8 cellular contexts compared by ENCODE assay signal in genomic region chr17:77320046-77320445, GRCh38.
DNase-seq lines count a peak whose midpoint lies in the region; ATAC-seq and TF ChIP-seq lines count a peak whose summit lies in the region.

No MANE protein-coding gene starts in this region.

- peak overlapping the region; percentile 99 for H3K27ac Mint-ChIP-seq in osteocyte (ENCODE audit: unreplicated experiment)

- H3K4me3 ChIP-seq in NB4 (ENCODE audit: low read depth, low read length), result peak overlapping the region; percentile 87
- H3K4me3 ChIP-seq in duodenal mucosa (ENCODE audit: low read depth in 1 of 2, low read length in 2 of 2), result peak overlapping the region; percentile 76 to 86

- H3K4me1 Mint-ChIP-seq in osteocyte (ENCODE audit: unreplicated experiment), result peaks cover 86% of the 10 kb centered on the region

- peak overlapping the region; percentile 84 for H3K27ac ChIP-seq in duodenal mucosa (ENCODE audit: low read depth, low read length)

- TF ChIP-seq POLR2A in NB4 (IDR thresholded peaks at IDR 0.05; ENCODE audit: extremely low read depth, insufficient read length), result peak; percentile 13

- no peaks in the 10 kb centered on the region for H3K36me3 Mint-ChIP-seq in osteocyte (ENCODE audit: unreplicated experiment)

- H3K4me1 ChIP-seq in duodenal mucosa (ENCODE audit: control insufficient read depth in 1 of 2, insufficient read depth in 2 of 2, low read length in 2 of 2), result peaks cover 64% of the 10 kb centered on the region in 2 donors

- H3K9ac ChIP-seq in duodenal mucosa (ENCODE audit: low read depth in 1 of 2, low read length in 2 of 2), result peak overlapping the region; percentile 78 to 82

- H3K9me3 ChIP-seq in duodenal mucosa (ENCODE audit: control insufficient read depth in 1 of 2, low read length in 2 of 2), result no peaks in the 10 kb centered on the region

- TF ChIP-seq CTCF in NB4 (IDR thresholded peaks at IDR 0.05; ENCODE audit: low read depth, low read length) (no peak), osteocyte (IDR thresholded peaks at IDR 0.05) (no peak)

- no peaks in the 10 kb centered on the region for H3K9me3 Mint-ChIP-seq in osteocyte (ENCODE audit: unreplicated experiment)

- peak overlapping the region; percentile 80 for H3K4me3 Mint-ChIP-seq in osteocyte (ENCODE audit: unreplicated experiment)

- ATAC-seq in activated CD4-positive, CD25-positive, alpha-beta regulatory T cell treated with anti-CD3 and anti-CD28 coated beads, Interleukin-2, amount 50 U/mL, for 24 hours, result no peak

- no peaks in the 10 kb centered on the region for H3K27me3 ChIP-seq in duodenal mucosa (ENCODE audit: control insufficient read depth in 1 of 2, insufficient read depth in 2 of 2, low read length in 2 of 2)

- H3K27me3 Mint-ChIP-seq in osteocyte (ENCODE audit: unreplicated experiment), result no peaks in the 10 kb centered on the region

- H3K36me3 ChIP-seq in duodenal mucosa (ENCODE audit: control insufficient read depth in 1 of 2, insufficient read depth in 2 of 2, low read length in 2 of 2), result no peaks in the 10 kb centered on the region

- DNase-seq in COLO829 (ENCODE audit: low spot score), result peak; percentile 47
- DNase-seq in NB4 (ENCODE audit: low read depth), result peak; percentile 82
- DNase-seq in osteocyte (ENCODE audit: extremely low spot score, unreplicated experiment), result no peak
- DNase-seq in NCI-H1694 treated with DMSO at 0.1 percent for 48 hours (lab: John Stamatoyannopoulos, UW), result no peak
- no peak for DNase-seq in NCI-H226
- DNase-seq in NCI-H1105 treated with DMSO at 0.1 percent for 48 hours (lab: John Stamatoyannopoulos, UW), result no peak

Comparison
In these comparisons a context has a peak if more than half of its experiments do, and no peak if none do; other contexts are left out.
1. DNase-seq: peak in COLO829 (single experiment) and NB4 (single experiment); none in osteocyte (single experiment), NCI-H1694 treated with DMSO at 0.1 percent for 48 hours (single experiment), NCI-H226 (single experiment) and NCI-H1105 treated with DMSO at 0.1 percent for 48 hours (single experiment).